10 cellular contexts compared by ENCODE assay signal in genomic region chr19:6963937-6964336, GRCh38. TPM values are rescaled to one million over a fixed set of nuclear protein-coding genes. Genes with fewer than 3 reads are reported as not detected.
DNase-seq lines count a peak whose midpoint lies in the region; ATAC-seq and TF ChIP-seq lines count a peak whose summit lies in the region.
"Had no signal": no experiment of that assay in that cellular context is flagged by ENCODE, and none has a peak within 500 bp of the region (broad histone marks: within the 10 kb centered on the region; RNA-seq: fewer than 3 reads in every experiment).

No MANE protein-coding gene starts in this region.

- 49 to 50% methylated on average over 4 of the region's 4 CpGs for WGBS in heart right ventricle, 2 donors
- 55% methylated on average over 4 of the region's 4 CpGs for WGBS in right cardiac atrium
- WGBS in transverse colon (ENCODE audit: low coverage in 1 of 2), 2 donors = 36 to 55% methylated on average over 3 to 4 of the region's 4 CpGs
- 52 to 56% methylated on average over 4 of the region's 4 CpGs for WGBS in thyroid gland, 2 donors

- H3K36me3 ChIP-seq in heart right ventricle = peaks cover 0 to 3% (median 0%) of the 10 kb centered on the region in 9 donors
- no peaks in the 10 kb centered on the region for H3K36me3 ChIP-seq in kidney epithelial cell (ENCODE audit: control insufficient read depth, insufficient read depth, low read length)
- no peaks in the 10 kb centered on the region for H3K36me3 ChIP-seq in transverse colon
- no peaks in the 10 kb centered on the region for H3K36me3 ChIP-seq in thyroid gland

- no peak overlapping the region for H3K4me3 ChIP-seq in heart right ventricle
- H3K4me3 ChIP-seq in right cardiac atrium (ENCODE audit: low read length) = no peak overlapping the region
- H3K4me3 ChIP-seq in kidney epithelial cell (ENCODE audit: low read depth, low read length) = no peak overlapping the region
- H3K4me3 ChIP-seq in transverse colon = no peak overlapping the region
- no peak overlapping the region for H3K4me3 ChIP-seq in thyroid gland (replicated peaks in 1 of 3)

- ATAC-seq in heart right ventricle = no peak
- ATAC-seq in right cardiac atrium = no peak

- in situ Hi-C loops in transverse colon (cut with MboI; ENCODE audit: low pct_ligation_motif_present in 1 of 4, low pct_unique_long_range_greater_than_20kb in 1 of 4, low sequenced_read_pairs in 3 of 4) = no loop called here

- no peak overlapping the region for H3K27ac ChIP-seq in heart right ventricle
- H3K27ac ChIP-seq in right cardiac atrium (ENCODE audit: low read length) = no peak overlapping the region
- H3K27ac ChIP-seq in transverse colon = no peak overlapping the region
- H3K27ac ChIP-seq in thyroid gland = no peak overlapping the region
- H3K27ac ChIP-seq: VCaP had no signal

- no peak for TF ChIP-seq EP300 in transverse colon (IDR thresholded peaks at IDR 0.05; ENCODE audit: low read depth)

- intact Hi-C loops in heart right ventricle (cut with DNase I) (no loop called here), right cardiac atrium (cut with DNase I) (no loop called here), transverse colon (cut with DNase I; ENCODE audit: low total_unique reads) (no loop called here), thyroid gland (cut with DNase I) (no loop called here)

- TF ChIP-seq CTCF in heart right ventricle (IDR thresholded peaks at IDR 0.05) = peak in 6 of 9 donors; percentile 17 to 54 (median 26)
- TF ChIP-seq CTCF in kidney epithelial cell (IDR thresholded peaks at IDR 0.05; ENCODE audit: insufficient read depth, low read length, poor library complexity, severe bottlenecking) = peak; percentile 6
- TF ChIP-seq CTCF in transverse colon (IDR thresholded peaks at IDR 0.05) = peak in 4 of 5 experiments; percentile 11 to 44 (median 30)
- peak in 1 of 6 experiments; percentile 46 for TF ChIP-seq CTCF in thyroid gland (IDR thresholded peaks at IDR 0.05)

- H3K9me3 ChIP-seq in heart right ventricle (peaks cover 0 to 9% (median 0%) of the 10 kb centered on the region in 11 donors), right cardiac atrium (ENCODE audit: control insufficient read depth, low read length) (no peaks in the 10 kb centered on the region), transverse colon (no peaks in the 10 kb centered on the region), thyroid gland (no peaks in the 10 kb centered on the region)

- TF ChIP-seq POLR2A in transverse colon (IDR thresholded peaks at IDR 0.05) (no peak), thyroid gland (IDR thresholded peaks at IDR 0.05) (no peak)

- H3K4me1 ChIP-seq in heart right ventricle = peaks cover 0 to 4% (median 0%) of the 10 kb centered on the region in 9 donors
- no peaks in the 10 kb centered on the region for H3K4me1 ChIP-seq in right cardiac atrium (ENCODE audit: control insufficient read depth, insufficient read depth, low read length)
- H3K4me1 ChIP-seq in transverse colon = no peaks in the 10 kb centered on the region
- no peaks in the 10 kb centered on the region for H3K4me1 ChIP-seq in thyroid gland

- DNase-seq in heart right ventricle (no peak), right cardiac atrium (no peak), kidney epithelial cell (ENCODE audit: low read depth) (no peak), transverse colon (no peak), glomerular visceral epithelial cell (ENCODE audit: extremely low spot score) (no peak), thyroid gland (no peak), HCEC 1CT (no peak)
- peak; percentile 72 for DNase-seq in activated CD8-positive, alpha-beta memory T cell treated with anti-CD3 and anti-CD28 coated beads for 24 hours
- DNase-seq: COR-L47 had no signal

- H3K27me3 ChIP-seq in heart right ventricle (peaks cover 0 to 24% (median 3%) of the 10 kb centered on the region in 7 donors), right cardiac atrium (ENCODE audit: control insufficient read depth, insufficient read depth) (no peaks in the 10 kb centered on the region), kidney epithelial cell (ENCODE audit: control insufficient read depth, insufficient read depth, low read length) (no peaks in the 10 kb centered on the region), transverse colon (no peaks in the 10 kb centered on the region), thyroid gland (no peaks in the 10 kb centered on the region)

RNA-seq across cellular contexts. Expression of gene MBD3L2B, which starts 57.3 kb away (rescaled TPM):
- total RNA-seq in heart right ventricle = not detected
- not detected for polyA plus RNA-seq in heart right ventricle
- total RNA-seq in right cardiac atrium = not detected
- polyA plus RNA-seq in right cardiac atrium = not detected
- total RNA-seq in kidney epithelial cell = not detected in 2 replicates
- not detected for total RNA-seq in transverse colon
- not detected for total RNA-seq in thyroid gland
